7 cellular contexts compared by ENCODE assay signal in the genomic region with DNA sequence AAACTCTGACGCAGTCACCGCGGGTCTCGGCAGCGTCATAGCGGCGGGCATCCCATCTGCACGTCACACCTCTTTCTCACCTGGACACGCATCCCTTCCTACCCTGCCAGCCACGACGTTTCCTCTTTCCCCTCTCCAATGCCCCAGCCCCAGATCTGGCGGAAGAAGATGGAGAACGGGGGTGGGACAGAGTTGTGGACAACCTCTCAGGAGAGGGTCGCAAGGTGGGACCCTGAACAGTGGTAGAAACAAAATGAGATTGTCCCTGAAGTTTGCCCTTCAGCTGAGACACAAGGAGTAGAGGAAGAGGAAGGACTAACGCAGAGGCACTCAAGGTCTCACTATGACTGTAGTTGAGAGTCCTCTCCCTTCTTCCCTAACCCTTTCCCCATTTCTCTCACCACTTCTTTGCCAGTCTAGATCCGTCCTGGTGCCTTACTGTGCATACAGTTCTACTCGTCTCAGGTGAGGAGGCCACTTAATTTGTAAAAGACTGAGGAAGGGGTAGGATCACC. TPM values are rescaled to one million over a fixed set of nuclear protein-coding genes. Genes with fewer than 3 reads are reported as not detected.
DNase-seq lines count a peak whose midpoint lies in the region; ATAC-seq and TF ChIP-seq lines count a peak whose summit lies in the region.

No MANE protein-coding gene starts in this region.

- in situ Hi-C loops in gastrocnemius medialis (cut with MboI; ENCODE audit: low sequenced_read_pairs in 4 of 4) = loop anchor here in 2 of 4 donors (10.0 to 25.0 kb wide), 2 partner anchors 112 to 265 kb away; partner anchors contain the start of genes POLR1H (in 2 of the 2), PPP1R11 (in 2 of the 2) and TRIM26 (in 1 of the 2)

- H3K4me3 ChIP-seq in HEK293 (ENCODE audit: low read depth, low read length) = peak overlapping the region; percentile 91
- H3K4me3 ChIP-seq in SU-DHL-6 (ENCODE audit: insufficient read depth, low read length, poor library complexity, severe bottlenecking) = peak overlapping the region; percentile 62
- H3K4me3 ChIP-seq in gastroesophageal sphincter = peak overlapping the region; percentile 85 to 95
- peak overlapping the region; percentile 80 to 91 (median 88) for H3K4me3 ChIP-seq in gastrocnemius medialis

- no peak for TF ChIP-seq POLR2A in gastroesophageal sphincter (IDR thresholded peaks at IDR 0.05)
- TF ChIP-seq POLR2A in gastrocnemius medialis (IDR thresholded peaks at IDR 0.05) = no peak

- WGBS in gastroesophageal sphincter (ENCODE audit: low coverage in 1 of 2), 2 donors = 0 to 1% methylated on average over 10 to 12 of the region's 17 CpGs

- CTCF ChIA-PET in HEK293 (lab: Yijun Ruan, JAX) = no interaction called here

- peaks cover 23% of the 10 kb centered on the region for H4K20me1 ChIP-seq in SU-DHL-6 (ENCODE audit: low read depth, low read length)

- DNase-seq in gastrocnemius medialis (no peak), NCI-H446 (lab: John Stamatoyannopoulos, UW) (no peak), HuH-7.5 (ENCODE audit: low spot score) (no peak), NCI-H748 (lab: John Stamatoyannopoulos, UW; ENCODE audit: unreplicated experiment) (no peak)

- H3F3A ChIP-seq in SU-DHL-6 (ENCODE audit: insufficient read depth) = peaks cover 8% of the 10 kb centered on the region

- POLR2A ChIA-PET in HEK293 (lab: Yijun Ruan, JAX) = interaction anchor here (0.5 to 2.0 kb wide), 6 partner anchors 12 to 574 kb away, joined by 3 to 24 read pairs (median 4); partner anchors contain the start of genes RPP21 and TRIM26

- no peak for TF ChIP-seq EP300 in gastroesophageal sphincter (IDR thresholded peaks at IDR 0.05)

- H3K4me1 ChIP-seq in HEK293 (ENCODE audit: control insufficient read depth, insufficient read depth, low read length) (peaks cover 4% of the 10 kb centered on the region; the same call in 1 of the 2 replicates), gastroesophageal sphincter (peaks cover 0 to 44% (median 17%) of the 10 kb centered on the region in 3 donors), gastrocnemius medialis (peaks cover 24 to 26% of the 10 kb centered on the region in 2 donors)

- intact Hi-C loops in gastrocnemius medialis (cut with DNase I; ENCODE audit: low total_unique reads) = loop anchor here (2.0 to 5.0 kb wide), 3 partner anchors 18 to 260 kb away; partner anchors contain the start of genes PPP1R11, RPP21 and TRIM26

- H3K79me2 ChIP-seq in SU-DHL-6 (ENCODE audit: insufficient read depth, low read length) = peaks cover 49% of the 10 kb centered on the region

- H3K27me3 ChIP-seq in SU-DHL-6 (ENCODE audit: low read length) = no peaks in the 10 kb centered on the region
- H3K27me3 ChIP-seq in gastroesophageal sphincter = no peaks in the 10 kb centered on the region
- no peaks in the 10 kb centered on the region for H3K27me3 ChIP-seq in gastrocnemius medialis

- H3K27ac ChIP-seq in HEK293 (ENCODE audit: extremely low read depth, low read depth, low read length) (peak overlapping the region; percentile 81; the same call in 1 of the 2 replicates), SU-DHL-6 (ENCODE audit: low read depth, low read length) (peak overlapping the region; percentile 74), gastroesophageal sphincter (peak overlapping the region; percentile 95 to 99 (median 98)), gastrocnemius medialis (peak overlapping the region; percentile 94 to 98 (median 96))

- H3K36me3 ChIP-seq in HEK293 (ENCODE audit: control insufficient read depth in 2 of 2, insufficient read depth in 1 of 2, low read length in 2 of 2) (peaks cover 14 to 34% of the 10 kb centered on the region in 2 experiments), SU-DHL-6 (ENCODE audit: low read length) (no peaks in the 10 kb centered on the region), gastroesophageal sphincter (peaks cover 0 to 33% of the 10 kb centered on the region in 2 donors), gastrocnemius medialis (peaks cover 0 to 37% of the 10 kb centered on the region in 2 donors)

- peak overlapping the region; percentile 65 for H2AFZ ChIP-seq in SU-DHL-6 (ENCODE audit: low read depth, low read length, severe bottlenecking)

- H3K9me3 ChIP-seq in HEK293 (ENCODE audit: control insufficient read depth, insufficient read depth, low read depth, low read length) (no peaks in the 10 kb centered on the region), SU-DHL-6 (ENCODE audit: insufficient read depth, low read length) (no peaks in the 10 kb centered on the region), gastroesophageal sphincter (no peaks in the 10 kb centered on the region), gastrocnemius medialis (no peaks in the 10 kb centered on the region)

- no peak for ATAC-seq in gastroesophageal sphincter
- peak; percentile 5 to 11 for ATAC-seq in gastrocnemius medialis

- peak overlapping the region; percentile 73 for H3K4me2 ChIP-seq in SU-DHL-6 (ENCODE audit: low read depth, low read length, poor library complexity, severe bottlenecking)

- H3K9ac ChIP-seq in SU-DHL-6 (ENCODE audit: low read length) = peak overlapping the region; percentile 83

- no peaks in the 10 kb centered on the region for H3K9me2 ChIP-seq in SU-DHL-6 (replicated peaks; ENCODE audit: insufficient read depth, low read length)

- no peak for TF ChIP-seq CTCF in HEK293 (tag by site-specific recombination; IDR thresholded peaks at IDR 0.05)
- TF ChIP-seq CTCF in SU-DHL-6 (IDR thresholded peaks at IDR 0.05; ENCODE audit: insufficient read depth, low read length, poor library complexity, severe bottlenecking) = no peak
- no peak for TF ChIP-seq CTCF in gastroesophageal sphincter (IDR thresholded peaks at IDR 0.05)
- no peak for TF ChIP-seq CTCF in gastrocnemius medialis (IDR thresholded peaks at IDR 0.05 in 4 of 5, conservative IDR thresholded peaks at IDR 0.05 in 1 of 5)

TF ChIP-seq in HEK293, 187 proteins besides CTCF, POLR2A, EP300 and RAD21 (continues in another document):
- TF ChIP-seq ZNF510 (tag by site-specific recombination; IDR thresholded peaks at IDR 0.05; ENCODE audit: insufficient replicate concordance) (no peak), ZNF701 (tag by site-specific recombination; IDR thresholded peaks at IDR 0.05) (0 out of 2 replicates have a peak, but pooled peaks have one; percentile 32), SCRT1 (tag by site-specific recombination; IDR thresholded peaks at IDR 0.05; ENCODE audit: borderline replicate concordance) (no peak), ZNF341 (tag by site-specific recombination; IDR thresholded peaks at IDR 0.05; ENCODE audit: low read depth) (peak; percentile 97), KLF16 (tag by site-specific recombination; IDR thresholded peaks at IDR 0.05) (no peak), PRDM1 (tag by site-specific recombination; IDR thresholded peaks at IDR 0.05) (peak; percentile 8; the same call in 1 of the 2 replicates), ZNF132 (tag by site-specific recombination; IDR thresholded peaks at IDR 0.05; ENCODE audit: borderline replicate concordance) (no peak), ZNF248 (tag by site-specific recombination; IDR thresholded peaks at IDR 0.05) (no peak), ZIC2 (tag by site-specific recombination; IDR thresholded peaks at IDR 0.05) (peak; percentile 47), WT1 (tag by site-specific recombination; IDR thresholded peaks at IDR 0.05) (peak; percentile 39), ZFHX2 (tag by site-specific recombination; conservative IDR thresholded peaks at IDR 0.05) (0 out of 2 replicates have a peak, but pooled peaks have one; percentile 0), SP7 (tag by site-specific recombination; IDR thresholded peaks at IDR 0.05) (peak; percentile 24; the same call in 1 of the 2 replicates), ZNF629 (tag by site-specific recombination; IDR thresholded peaks at IDR 0.05) (peak; percentile 99), ZNF677 (tag by site-specific recombination; IDR thresholded peaks at IDR 0.05) (no peak), ZBTB21 (tag by site-specific recombination; IDR thresholded peaks at IDR 0.05) (peak; percentile 98), KLF9 (tag by site-specific recombination; IDR thresholded peaks at IDR 0.05; ENCODE audit: low read depth) (peak; percentile 46; the same call in 1 of the 2 replicates), PATZ1 (tag by site-specific recombination; IDR thresholded peaks at IDR 0.05) (peak; percentile 27; the same call in 1 of the 2 replicates), ZEB2 (tag by site-specific recombination; IDR thresholded peaks at IDR 0.05) (peak; percentile 65), BCL6B (tag by site-specific recombination; IDR thresholded peaks at IDR 0.05) (no peak), ZNF2 (tag by site-specific recombination; IDR thresholded peaks at IDR 0.05) (peak; percentile 20; the same call in 1 of the 2 replicates), SP2 (tag by site-specific recombination; IDR thresholded peaks at IDR 0.05) (peak; percentile 61)

RNA-seq across cellular contexts. Expression of gene TRIM39, which starts 0.6 kb away (rescaled TPM):
- total RNA-seq in gastroesophageal sphincter = 10 to 100 TPM; 18.4 to 24.1 (median 22.6) TPM
- total RNA-seq in gastrocnemius medialis = 10 to 100 TPM; 12.3 to 21.5 (median 14.9) TPM

RNA-seq across cellular contexts. Expression of gene RPP21, which starts 17.7 kb away (rescaled TPM):
- total RNA-seq in gastroesophageal sphincter (100 to 1,000 TPM in 1 of 4 donors, 10 to 100 TPM in 3; 60.7 to 137 (median 82.2) TPM), gastrocnemius medialis (100 to 1,000 TPM in 1 of 4 donors, 10 to 100 TPM in 3; 44.5 to 103 (median 85.4) TPM)
